Comparison of ENCODE assay signal across 8 cellular contexts in genomic region chr19:50679177-50680125, GRCh38. TPM values are rescaled to one million over a fixed set of nuclear protein-coding genes. Genes with fewer than 3 reads are reported as not detected.
A peak's percentile ranks its signal among the peaks of the same experiment; 100 is the strongest.
DNase-seq lines count a peak whose midpoint lies in the region; ATAC-seq and TF ChIP-seq lines count a peak whose summit lies in the region.

No MANE protein-coding gene starts in this region.

- peaks cover 36% of the 10 kb centered on the region for H3K27me3 Mint-ChIP-seq in activated CD4-positive, alpha-beta T cell treated with anti-CD3 and anti-CD28 coated beads for 36 hours
- peaks cover 46% of the 10 kb centered on the region for H3K27me3 Mint-ChIP-seq in chondrocyte (ENCODE audit: low read depth)

- no peak overlapping the region for H3K27ac ChIP-seq in right lobe of liver

- ATAC-seq in activated CD4-positive, alpha-beta T cell treated with anti-CD3 and anti-CD28 coated beads for 36 hours = peak; percentile 98
- ATAC-seq in right lobe of liver = peak; percentile 79 to 96 (median 85)

- WGBS in right lobe of liver (ENCODE audit: insufficient coverage, low coverage, low lambda C conversion rate, missing lambda C conversion rate) = 14% methylated on average over 14 of the region's 23 CpGs

- no peak for TF ChIP-seq POLR2A in right lobe of liver (IDR thresholded peaks at IDR 0.05)

- no peaks in the 10 kb centered on the region for H3K36me3 ChIP-seq in right lobe of liver

- POLR2A ChIA-PET in activated CD4-positive, alpha-beta T cell treated with anti-CD3 and anti-CD28 coated beads for 36 hours (lab: Charles Lee) = no interaction called here

- intact Hi-C loops in activated CD4-positive, alpha-beta T cell treated with anti-CD3 and anti-CD28 coated beads for 36 hours (cut with DNase I, micrococcal nuclease) = loop anchor here in 1 of 2 experiments (1.0 to 2.0 kb wide), 3 partner anchors 21 to 71 kb away; no protein-coding TSS in a partner anchor
- intact Hi-C loops in right lobe of liver (cut with DNase I) = no loop called here

- H3K36me3 Mint-ChIP-seq in activated CD4-positive, alpha-beta T cell treated with anti-CD3 and anti-CD28 coated beads for 36 hours (ENCODE audit: low read depth) = no peaks in the 10 kb centered on the region
- H3K36me3 Mint-ChIP-seq in chondrocyte (ENCODE audit: low read depth) = no peaks in the 10 kb centered on the region

- H3K9me3 Mint-ChIP-seq in activated CD4-positive, alpha-beta T cell treated with anti-CD3 and anti-CD28 coated beads for 36 hours (ENCODE audit: low read depth) = no peaks in the 10 kb centered on the region
- H3K9me3 Mint-ChIP-seq in chondrocyte (ENCODE audit: low read depth) = no peaks in the 10 kb centered on the region

- DNase-seq in D341Med (ENCODE audit: low spot score) (peak; percentile 94), GOT3 (lab: John Stamatoyannopoulos, UW) (peak; percentile 7), NCI-H2196 (lab: John Stamatoyannopoulos, UW; ENCODE audit: unreplicated experiment) (peak; percentile 93), cerebellum (ENCODE audit: low spot score) (peak; percentile 99), right lobe of liver (peak; percentile 64 to 74 (median 72)), chondrocyte (ENCODE audit: low spot score) (no peak)
- peak; percentile 91 for DNase-seq in activated CD4-positive, alpha-beta T cell treated with anti-CD3 and anti-CD28 coated beads for 36 hours
- DNase-seq in stimulated activated CD4-positive, alpha-beta T cell treated with anti-CD3 and anti-CD28 coated beads, TNF-alpha, amount 100 ng/mL, for 48 hours (ENCODE audit: low read depth in 3 of 3) = peak; percentile 58 to 70 (median 64)

- CTCF ChIA-PET in activated CD4-positive, alpha-beta T cell treated with anti-CD3 and anti-CD28 coated beads for 36 hours (lab: Charles Lee) = interaction anchor here (0.7 to 1.0 kb wide), 2 partner anchors 71 to 1120 kb away, joined by 4 to 7 read pairs; no protein-coding TSS in a partner anchor

- H3K27ac Mint-ChIP-seq in activated CD4-positive, alpha-beta T cell treated with anti-CD3 and anti-CD28 coated beads for 36 hours = no peak overlapping the region
- no peak overlapping the region for H3K27ac Mint-ChIP-seq in chondrocyte (ENCODE audit: unreplicated experiment)

- no peaks in the 10 kb centered on the region for H3K4me1 ChIP-seq in right lobe of liver

- H3K4me1 Mint-ChIP-seq in activated CD4-positive, alpha-beta T cell treated with anti-CD3 and anti-CD28 coated beads for 36 hours = peaks cover 8% of the 10 kb centered on the region
- H3K4me1 Mint-ChIP-seq in chondrocyte (ENCODE audit: low read depth) = no peaks in the 10 kb centered on the region

- no peak overlapping the region for H3K4me3 ChIP-seq in right lobe of liver

- TF ChIP-seq CTCF in right lobe of liver (IDR thresholded peaks at IDR 0.05) = no peak
- no peak for TF ChIP-seq CTCF in chondrocyte (IDR thresholded peaks at IDR 0.05)

- H3K4me3 Mint-ChIP-seq in activated CD4-positive, alpha-beta T cell treated with anti-CD3 and anti-CD28 coated beads for 36 hours = no peak overlapping the region
- H3K4me3 Mint-ChIP-seq in chondrocyte (ENCODE audit: unreplicated experiment) = no peak overlapping the region

- H3K9me3 ChIP-seq in right lobe of liver = no peaks in the 10 kb centered on the region

- no peaks in the 10 kb centered on the region for H3K27me3 ChIP-seq in right lobe of liver

RNA-seq across cellular contexts. Expression of gene C19orf81, which starts 30.2 kb away (rescaled TPM):
- total RNA-seq in activated CD4-positive, alpha-beta T cell treated with anti-CD3 and anti-CD28 coated beads for 36 hours = 1 to 10 TPM; 1.3 to 1.7 TPM
- total RNA-seq in cerebellum (2.1 TPM), right lobe of liver (not detected), chondrocyte (1.7 to 4.3 TPM (median 2.5 TPM) in 3 replicates)

RNA-seq across cellular contexts. Expression of gene SYT3, which starts 39.8 kb away (rescaled TPM):
- under 1 TPM; 0.11 to 0.16 TPM for total RNA-seq in activated CD4-positive, alpha-beta T cell treated with anti-CD3 and anti-CD28 coated beads for 36 hours
- total RNA-seq in cerebellum (13.0 TPM), right lobe of liver (not detected), chondrocyte (0.28 to 0.77 TPM (median 0.47 TPM) in 3 replicates)

RNA-seq across cellular contexts. Expression of gene SHANK1, which starts 40.2 kb away (rescaled TPM):
- total RNA-seq in activated CD4-positive, alpha-beta T cell treated with anti-CD3 and anti-CD28 coated beads for 36 hours = not detected
- total RNA-seq in cerebellum (19.3 TPM), right lobe of liver (under 1 TPM in 4 of 6 experiments, not detected in 2; 0.07 to 0.62 (median 0.25) TPM), chondrocyte (0.27 to 0.65 TPM (median 0.41 TPM) in 3 replicates)

RNA-seq across cellular contexts. Expression of gene CLEC11A, which starts 43.7 kb away (rescaled TPM):
- 1 to 10 TPM in 1 of 2 experiments, under 1 TPM in 1; 0.64 to 1.0 TPM for total RNA-seq in activated CD4-positive, alpha-beta T cell treated with anti-CD3 and anti-CD28 coated beads for 36 hours
- total RNA-seq in cerebellum = 4.4 TPM
- total RNA-seq in right lobe of liver = 1 to 10 TPM; 1.7 to 9.9 (median 5.0) TPM
- total RNA-seq in chondrocyte = 2.9 to 5.4 TPM (median 5.1 TPM) in 3 replicates

Comparison
In these comparisons a context has a peak if more than half of its experiments do, and no peak if none do; other contexts are left out.
1. RNA of gene SHANK1, which starts 40.2 kb away (total RNA-seq): 19.3 TPM in cerebellum (single experiment); 0.27 to 0.65 TPM in chondrocyte, 0.07 to 0.62 TPM in right lobe of liver and not detected in activated CD4-positive, alpha-beta T cell treated with anti-CD3 and anti-CD28 coated beads for 36 hours; every median in the first group is over 10 times any median in the second.